24 cellular contexts compared by ENCODE assay signal in genomic region chr16:50059669-50060068, GRCh38.
"Had no signal": no experiment of that assay in that cellular context is flagged by ENCODE, and none has a peak within 500 bp of the region (broad histone marks: within the 10 kb centered on the region; RNA-seq: fewer than 3 reads in every experiment).

No MANE protein-coding gene starts in this region.

- DNase-seq: heart right ventricle; kidney glomerular epithelial cell; left colon; left lung; mesendoderm; naive thymus-derived CD4-positive, alpha-beta T cell; ovary; small intestine; spleen; stimulated activated CD4-positive, alpha-beta T cell treated with anti-CD3 and anti-CD28 coated beads, Interleukin-4, amount 100 ng/mL, for 24 hours; stimulated activated naive B cell treated with anti-CD40 and anti-IgM and Interleukin-4, amounts not matched to agents 10 μg/mL and 1 μg/mL and 100 μg/mL, for 72 hours; stimulated activated naive CD8-positive, alpha-beta T cell treated with anti-CD3 and anti-CD28 coated beads, Interleukin-15, Interleukin-2, amounts not matched to agents 100 U/mL and 50 U/mL, for 24 hours; stomach; testis; thyroid gland; transverse colon had no signal

- FAIRE-seq: keratinocyte, small intestine had no signal

- H3K4me2 ChIP-seq: hepatocyte had no signal

- H3K27me3 ChIP-seq: heart right ventricle, hepatocyte, left lung, ovary, right atrium auricular region, spleen, stomach, testis, thyroid gland, transverse colon, upper lobe of left lung, vagina had no signal

- H3K27ac ChIP-seq: heart right ventricle, hepatocyte, left lung, ovary, right atrium auricular region, spleen, stomach, testis, thyroid gland, transverse colon, upper lobe of left lung, vagina had no signal

- H3K36me3 ChIP-seq: heart right ventricle, left lung, ovary, right atrium auricular region, spleen, stomach, thyroid gland, transverse colon, upper lobe of left lung, vagina had no signal

- H2AFZ ChIP-seq: hepatocyte had no signal

- H3K4me1 ChIP-seq: heart right ventricle, left lung, right atrium auricular region, spleen, stomach, testis, thyroid gland, transverse colon, upper lobe of left lung, vagina had no signal

- ATAC-seq: heart right ventricle; left colon; left lung; naive thymus-derived CD4-positive, alpha-beta T cell; natural killer cell treated with Interleukin-12 subunit alpha and Interleukin-12 subunit beta and Interleukin-15 and Interleukin-18, amount 100 ng/mL, for 72 hours; sciatic nerve; stimulated activated naive B cell treated with anti-CD40 and anti-IgM and Interleukin-4, amounts not matched to agents 10 μg/mL and 1 μg/mL and 100 μg/mL, for 72 hours had no signal

- H3K79me2 ChIP-seq: hepatocyte had no signal

- H3K4me3 ChIP-seq: heart right ventricle, hepatocyte, left lung, lung, ovary, right atrium auricular region, spleen, stomach, testis, thyroid gland, transverse colon, upper lobe of left lung, vagina had no signal

- H3K9me3 ChIP-seq: ovary, testis, thyroid gland had no signal
